23 cellular contexts compared by ENCODE assay signal in the genomic region with DNA sequence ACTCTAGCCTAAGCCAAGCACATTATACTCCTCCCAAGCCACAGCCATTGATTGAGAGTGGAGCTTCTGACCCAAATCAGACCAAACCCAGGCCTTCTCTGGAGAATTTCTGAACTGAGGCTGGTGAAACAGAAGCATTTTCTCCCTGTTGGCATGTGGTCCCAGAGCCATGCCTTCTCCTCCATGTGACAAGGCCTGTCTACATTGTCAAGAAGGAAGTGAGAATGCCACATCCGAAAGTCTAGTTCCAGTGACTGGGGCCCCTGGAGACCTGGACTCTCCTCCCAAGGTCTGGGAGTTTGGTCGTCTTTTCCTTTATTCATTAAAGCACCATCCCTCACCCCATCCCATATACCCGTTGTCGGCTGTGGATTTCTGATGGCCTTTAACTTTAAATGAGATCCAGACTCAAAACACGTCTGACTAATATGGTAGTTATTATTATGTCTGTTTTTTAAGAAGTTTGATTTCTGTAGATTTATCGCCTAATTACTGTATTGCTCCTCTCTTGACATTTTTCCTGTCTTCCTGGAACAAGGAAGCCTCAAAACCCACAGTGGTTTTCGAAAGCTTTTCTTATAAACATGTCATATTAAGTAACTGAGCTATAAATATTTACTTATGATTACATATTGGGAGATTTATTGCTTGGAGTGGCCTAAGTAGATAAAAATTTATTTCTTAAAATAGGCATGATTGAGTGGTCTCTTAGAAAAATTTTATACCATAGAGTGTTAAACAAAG.
DNase-seq lines count a peak whose midpoint lies in the region; ATAC-seq and TF ChIP-seq lines count a peak whose summit lies in the region.
"Had no signal": no experiment of that assay in that cellular context is flagged by ENCODE, and none has a peak within 500 bp of the region (broad histone marks: within the 10 kb centered on the region; RNA-seq: fewer than 3 reads in every experiment).

No MANE protein-coding gene starts in this region.

- POLR2A ChIA-PET in CD4-positive, alpha-beta memory T cell (lab: Charles Lee; ENCODE audit: partially characterized antibody), result interaction anchor here (2.5 kb wide), 1 partner anchor 57 kb away, joined by 7 read pairs; no protein-coding TSS in a partner anchor
- POLR2A ChIA-PET in T-cell (lab: Charles Lee), result no interaction called here

- H3K27me3 ChIP-seq in CD4-positive, alpha-beta memory T cell (ENCODE audit: insufficient read depth, low read length), result no peaks in the 10 kb centered on the region

- CTCF ChIA-PET in CD4-positive, alpha-beta memory T cell (lab: Charles Lee; ENCODE audit: partially characterized antibody), result no interaction called here
- CTCF ChIA-PET in T-cell (lab: Charles Lee), result no interaction called here

- peaks cover 46% of the 10 kb centered on the region for H3K4me1 ChIP-seq in CD4-positive, alpha-beta memory T cell (ENCODE audit: insufficient read depth, low read length)

- ATAC-seq in T-cell (replicated peaks in 1 of 4) (no peak), HG03280 (IDR thresholded peaks at IDR 0.05; ENCODE audit: unreplicated experiment) (no peak)
- ATAC-seq: activated naive CD4-positive, alpha-beta T cell treated with anti-CD3 and anti-CD28 coated beads, Interleukin-2, amount 50 U/mL, for 72 hours; left colon; PC-3 had no signal

- no peaks in the 10 kb centered on the region for H3K9me3 Mint-ChIP-seq in T-helper 2 cell treated with Interferon-gamma antibody and Interleukin-4, amounts not matched to agents 5 μg/mL and 100 μg/mL, for 36 hours
- H3K9me3 Mint-ChIP-seq in CD4-positive, alpha-beta memory T cell, result peaks cover 0 to 1% (median 0%) of the 10 kb centered on the region in 8 donors
- no peaks in the 10 kb centered on the region for H3K9me3 Mint-ChIP-seq in T-cell
- H3K9me3 Mint-ChIP-seq: activated naive CD4-positive, alpha-beta T cell treated with anti-CD3 and anti-CD28 coated beads, Interleukin-2, amount 50 U/mL, for 72 hours had no signal

- intact Hi-C loops in CD4-positive, alpha-beta memory T cell (cut with micrococcal nuclease), result no loop called here

- H3K4me1 Mint-ChIP-seq in T-helper 2 cell treated with Interferon-gamma antibody and Interleukin-4, amounts not matched to agents 5 μg/mL and 100 μg/mL, for 36 hours (ENCODE audit: low read depth), result peaks cover 44% of the 10 kb centered on the region
- H3K4me1 Mint-ChIP-seq in CD4-positive, alpha-beta memory T cell, result peaks cover 19 to 78% (median 40%) of the 10 kb centered on the region in 4 donors
- H3K4me1 Mint-ChIP-seq in T-cell, result peaks cover 6 to 37% (median 23%) of the 10 kb centered on the region in 3 donors

- TF ChIP-seq CTCF in fibroblast of villous mesenchyme (IDR thresholded peaks at IDR 0.05; ENCODE audit: insufficient read depth, low read depth, low read length), result no peak

- no peaks in the 10 kb centered on the region for H3K36me3 ChIP-seq in CD4-positive, alpha-beta memory T cell (ENCODE audit: insufficient read depth, low read length)

- no peak overlapping the region for H3K4me3 ChIP-seq in CD4-positive, alpha-beta memory T cell (ENCODE audit: low read length in 2 of 2)
- H3K4me3 ChIP-seq in fibroblast of villous mesenchyme (ENCODE audit: low read depth, low read length), result no peak overlapping the region
- H3K4me3 ChIP-seq: SK-N-MC, skin epidermis had no signal

- H3K27ac Mint-ChIP-seq in T-helper 2 cell treated with Interferon-gamma antibody and Interleukin-4, amounts not matched to agents 5 μg/mL and 100 μg/mL, for 36 hours, result no peak overlapping the region
- peak overlapping the region; percentile 19 to 91 (median 66) for H3K27ac Mint-ChIP-seq in CD4-positive, alpha-beta memory T cell
- H3K27ac Mint-ChIP-seq in T-cell, result peak overlapping the region; percentile 23 to 74
- H3K27ac Mint-ChIP-seq: activated naive CD4-positive, alpha-beta T cell treated with anti-CD3 and anti-CD28 coated beads, Interleukin-2, amount 50 U/mL, for 72 hours had no signal

- peak overlapping the region; percentile 39 for H3K4me3 Mint-ChIP-seq in T-helper 2 cell treated with Interferon-gamma antibody and Interleukin-4, amounts not matched to agents 5 μg/mL and 100 μg/mL, for 36 hours
- H3K4me3 Mint-ChIP-seq in CD4-positive, alpha-beta memory T cell, result peak overlapping the region in 6 of 8 donors; percentile 15 to 80 (median 55)
- H3K4me3 Mint-ChIP-seq in T-cell, result no peak overlapping the region

- H3K36me3 Mint-ChIP-seq in T-helper 2 cell treated with Interferon-gamma antibody and Interleukin-4, amounts not matched to agents 5 μg/mL and 100 μg/mL, for 36 hours (ENCODE audit: low read depth), result peaks cover 9% of the 10 kb centered on the region
- H3K36me3 Mint-ChIP-seq in CD4-positive, alpha-beta memory T cell, result no peaks in the 10 kb centered on the region
- H3K36me3 Mint-ChIP-seq in T-cell, result no peaks in the 10 kb centered on the region
- H3K36me3 Mint-ChIP-seq: activated naive CD4-positive, alpha-beta T cell treated with anti-CD3 and anti-CD28 coated beads, Interleukin-2, amount 50 U/mL, for 72 hours had no signal

- no peaks in the 10 kb centered on the region for H3K9me3 ChIP-seq in CD4-positive, alpha-beta memory T cell (ENCODE audit: control insufficient read depth in 1 of 2, low read length in 2 of 2)

- H3K27ac ChIP-seq in CD4-positive, alpha-beta memory T cell (ENCODE audit: low read depth, low read length), result no peak overlapping the region
- H3K27ac ChIP-seq in caudate nucleus (ENCODE audit: low read depth, low read length), result no peak overlapping the region
- H3K27ac ChIP-seq: epithelial cell of prostate, SK-N-MC had no signal

- no peak for DNase-seq in T-helper 2 cell treated with Interferon-gamma antibody and Interleukin-4, amounts not matched to agents 5 μg/mL and 100 μg/mL, for 36 hours (ENCODE audit: low spot score)
- DNase-seq in T-helper 2 cell (no peak), T-cell (no peak), fibroblast of villous mesenchyme (ENCODE audit: low read depth) (peak; percentile 70), NCI-H2107 (lab: John Stamatoyannopoulos, UW) (no peak), caudate nucleus (lab: John Stamatoyannopoulos, UW) (no peak)
- no peak for DNase-seq in CD4-positive, alpha-beta memory T cell
- DNase-seq: activated CD8-positive, alpha-beta memory T cell treated with anti-CD3 and anti-CD28 coated beads for 24 hours; activated effector memory CD4-positive, alpha-beta T cell treated with Interleukin-2 at 50 U/mL for 16 hours; activated T-cell treated with anti-CD3 and anti-CD28 coated beads for 4 hours; aorta; effector CD4-positive, alpha-beta T cell; EL; IMR-90; left colon; NCI-H1048; PC-3; stimulated activated naive CD4-positive, alpha-beta T cell had no signal

- peaks cover 54% of the 10 kb centered on the region for H3K27me3 Mint-ChIP-seq in T-helper 2 cell treated with Interferon-gamma antibody and Interleukin-4, amounts not matched to agents 5 μg/mL and 100 μg/mL, for 36 hours (ENCODE audit: low read depth)
- peaks cover 0 to 2% of the 10 kb centered on the region in 2 donors for H3K27me3 Mint-ChIP-seq in CD4-positive, alpha-beta memory T cell
- H3K27me3 Mint-ChIP-seq in T-cell, result peaks cover 2 to 9% of the 10 kb centered on the region in 2 donors

Comparison
In these comparisons a context has a peak if more than half of its experiments do, and no peak if none do; other contexts are left out.
1. H3K4me3 Mint-ChIP-seq: peak in T-helper 2 cell treated with Interferon-gamma antibody and Interleukin-4, amounts not matched to agents 5 μg/mL and 100 μg/mL, for 36 hours (single experiment) and CD4-positive, alpha-beta memory T cell (6 of 8); none in T-cell (0 of 3).